Comparison of ENCODE assay signal across 30 cellular contexts in the genomic region with DNA sequence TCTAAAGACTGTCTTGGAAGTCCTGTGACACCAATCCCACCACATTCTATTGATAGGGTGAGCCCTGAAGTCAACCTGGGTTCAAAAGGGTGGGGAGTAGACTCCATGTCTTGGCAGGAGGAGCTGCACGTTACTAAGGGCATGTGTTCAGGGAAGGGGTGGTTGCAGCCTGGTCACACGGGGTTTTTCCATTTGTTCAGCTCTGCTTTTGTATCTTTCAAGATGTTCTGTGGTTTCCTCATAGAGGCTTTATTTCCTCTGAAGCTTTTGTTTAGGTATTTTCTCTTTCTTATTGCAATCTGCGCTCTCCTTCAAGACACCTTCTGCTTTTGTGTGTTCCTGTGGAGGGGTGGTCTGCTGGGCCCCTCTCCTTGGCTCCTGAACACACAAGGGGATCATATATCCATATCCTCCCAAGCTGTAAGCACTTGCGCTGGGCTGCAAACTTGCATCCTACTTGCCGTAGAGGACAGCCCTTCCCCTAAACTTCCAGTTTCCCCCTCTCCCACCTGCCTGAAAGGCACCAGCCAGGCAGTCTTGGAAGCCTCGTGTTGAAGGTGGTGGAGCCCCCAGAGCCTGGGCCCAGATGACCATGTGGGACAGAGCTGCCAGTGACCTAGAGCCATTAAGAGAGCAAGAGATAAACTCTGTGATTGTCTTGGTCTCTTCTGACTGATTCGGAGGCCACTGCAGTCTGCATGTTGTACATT.
DNase-seq lines count a peak whose midpoint lies in the region; ATAC-seq, FAIRE-seq and TF ChIP-seq lines count a peak whose summit lies in the region.
"Had no signal": no experiment of that assay in that cellular context is flagged by ENCODE, and none has a peak within 500 bp of the region (broad histone marks: within the 10 kb centered on the region; RNA-seq: fewer than 3 reads in every experiment).

No MANE protein-coding gene starts in this region.

- intact Hi-C loops in activated CD4-positive, alpha-beta T cell treated with anti-CD3 and anti-CD28 coated beads, Interleukin-2, amount 10 ng/mL, durations not matched to agents 24 days and 14 days (cut with micrococcal nuclease), result no loop called here
- intact Hi-C loops in activated CD8-positive, alpha-beta T cell treated with anti-CD3 and anti-CD28 coated beads for 36 hours (cut with micrococcal nuclease), result no loop called here

- no peak overlapping the region for H3K4me3 ChIP-seq in gastroesophageal sphincter
- H3K4me3 ChIP-seq: lower lobe of right lung, neural progenitor cell, prostate gland, stomach, tibial nerve had no signal

- POLR2A ChIA-PET in activated CD8-positive, alpha-beta T cell treated with anti-CD3 and anti-CD28 coated beads for 36 hours (lab: Charles Lee), result interaction anchor here (1.3 kb wide), 1 partner anchor 10 kb away, joined by 4 read pairs; no protein-coding TSS in a partner anchor

- TF ChIP-seq EP300 in gastroesophageal sphincter (IDR thresholded peaks at IDR 0.05), result no peak

- TF ChIP-seq CTCF in activated CD8-positive, alpha-beta T cell treated with anti-CD3 and anti-CD28 coated beads for 36 hours (IDR thresholded peaks at IDR 0.05), result no peak
- TF ChIP-seq CTCF in glutamatergic neuron (IDR thresholded peaks at IDR 0.05; ENCODE audit: partially characterized antibody, unreplicated experiment) (no peak), gastroesophageal sphincter (IDR thresholded peaks at IDR 0.05) (no peak)

- H3K36me3 Mint-ChIP-seq in activated CD4-positive, alpha-beta T cell treated with anti-CD3 and anti-CD28 coated beads, Interleukin-2, amount 10 ng/mL, durations not matched to agents 24 days and 14 days (ENCODE audit: low read depth), result peaks cover 49% of the 10 kb centered on the region
- peaks cover 35% of the 10 kb centered on the region for H3K36me3 Mint-ChIP-seq in activated CD8-positive, alpha-beta T cell treated with anti-CD3 and anti-CD28 coated beads for 36 hours (ENCODE audit: low read depth)
- peaks cover 4% of the 10 kb centered on the region for H3K36me3 Mint-ChIP-seq in glutamatergic neuron (ENCODE audit: unreplicated experiment)

- peaks cover 8% of the 10 kb centered on the region for H3K9me3 Mint-ChIP-seq in activated CD4-positive, alpha-beta T cell treated with anti-CD3 and anti-CD28 coated beads, Interleukin-2, amount 10 ng/mL, durations not matched to agents 24 days and 14 days
- peaks cover 18% of the 10 kb centered on the region for H3K9me3 Mint-ChIP-seq in activated CD8-positive, alpha-beta T cell treated with anti-CD3 and anti-CD28 coated beads for 36 hours
- no peaks in the 10 kb centered on the region for H3K9me3 Mint-ChIP-seq in glutamatergic neuron (ENCODE audit: unreplicated experiment)
- H3K9me3 Mint-ChIP-seq: central memory CD8-positive, alpha-beta T cell had no signal

- peak; percentile 71 for FAIRE-seq in GM12892 (lab: Jason Lieb, UNC)
- FAIRE-seq: astrocyte, endothelial cell of umbilical vein, kidney, TTC549 had no signal

- no peak for TF ChIP-seq POLR2A in GM12892 (IDR thresholded peaks at IDR 0.05; ENCODE audit: low read depth, low read length)
- TF ChIP-seq POLR2A in gastroesophageal sphincter (IDR thresholded peaks at IDR 0.05), result no peak

- H3K36me3 ChIP-seq in gastroesophageal sphincter, result peaks cover 0 to 36% of the 10 kb centered on the region in 2 donors
- H3K36me3 ChIP-seq: neural progenitor cell, prostate gland had no signal

- no peak overlapping the region for H3K4me3 Mint-ChIP-seq in activated CD4-positive, alpha-beta T cell treated with anti-CD3 and anti-CD28 coated beads, Interleukin-2, amount 10 ng/mL, durations not matched to agents 24 days and 14 days
- no peak overlapping the region for H3K4me3 Mint-ChIP-seq in activated CD8-positive, alpha-beta T cell treated with anti-CD3 and anti-CD28 coated beads for 36 hours
- no peak overlapping the region for H3K4me3 Mint-ChIP-seq in glutamatergic neuron (ENCODE audit: unreplicated experiment)
- H3K4me3 Mint-ChIP-seq: central memory CD8-positive, alpha-beta T cell; H9; neural progenitor cell had no signal

- CTCF ChIA-PET in activated CD8-positive, alpha-beta T cell treated with anti-CD3 and anti-CD28 coated beads for 36 hours (lab: Charles Lee), result interaction anchor here (1.5 to 2.3 kb wide), 2 partner anchors 10 to 26 kb away, joined by 6 to 7 read pairs; no protein-coding TSS in a partner anchor

- no peak overlapping the region for H3K27ac ChIP-seq in gastroesophageal sphincter
- H3K27ac ChIP-seq: lower lobe of right lung, neural progenitor cell, prostate gland, stomach, tibial nerve had no signal

- H3K4me1 ChIP-seq in gastroesophageal sphincter, result peaks cover 0 to 40% (median 0%) of the 10 kb centered on the region in 3 donors
- H3K4me1 ChIP-seq: Caco-2, prostate gland had no signal

- peaks cover 10% of the 10 kb centered on the region for H3K4me1 Mint-ChIP-seq in activated CD4-positive, alpha-beta T cell treated with anti-CD3 and anti-CD28 coated beads, Interleukin-2, amount 10 ng/mL, durations not matched to agents 24 days and 14 days
- H3K4me1 Mint-ChIP-seq in activated CD8-positive, alpha-beta T cell treated with anti-CD3 and anti-CD28 coated beads for 36 hours (ENCODE audit: low read depth), result peaks cover 14% of the 10 kb centered on the region
- H3K4me1 Mint-ChIP-seq in glutamatergic neuron (ENCODE audit: low read depth, unreplicated experiment), result no peaks in the 10 kb centered on the region
- H3K4me1 Mint-ChIP-seq: H9 had no signal

- H3K9me3 ChIP-seq in gastroesophageal sphincter, result peaks cover 0 to 13% (median 0%) of the 10 kb centered on the region in 3 donors
- H3K9me3 ChIP-seq: prostate gland had no signal

- 77 to 80% methylated on average over 1 to 4 of the region's 7 CpGs for WGBS in gastroesophageal sphincter (ENCODE audit: low coverage in 1 of 2), 2 donors

- H3K27me3 Mint-ChIP-seq in activated CD4-positive, alpha-beta T cell treated with anti-CD3 and anti-CD28 coated beads, Interleukin-2, amount 10 ng/mL, durations not matched to agents 24 days and 14 days, result no peaks in the 10 kb centered on the region
- no peaks in the 10 kb centered on the region for H3K27me3 Mint-ChIP-seq in activated CD8-positive, alpha-beta T cell treated with anti-CD3 and anti-CD28 coated beads for 36 hours
- peaks cover 2% of the 10 kb centered on the region for H3K27me3 Mint-ChIP-seq in glutamatergic neuron (ENCODE audit: unreplicated experiment)
- H3K27me3 Mint-ChIP-seq: central memory CD8-positive, alpha-beta T cell had no signal

- H3K27ac Mint-ChIP-seq in activated CD4-positive, alpha-beta T cell treated with anti-CD3 and anti-CD28 coated beads, Interleukin-2, amount 10 ng/mL, durations not matched to agents 24 days and 14 days, result peak overlapping the region; percentile 77
- peak overlapping the region; percentile 68 for H3K27ac Mint-ChIP-seq in activated CD8-positive, alpha-beta T cell treated with anti-CD3 and anti-CD28 coated beads for 36 hours
- H3K27ac Mint-ChIP-seq in glutamatergic neuron (ENCODE audit: unreplicated experiment), result no peak overlapping the region
- H3K27ac Mint-ChIP-seq: neural progenitor cell had no signal

- ATAC-seq in activated CD8-positive, alpha-beta T cell treated with anti-CD3 and anti-CD28 coated beads for 36 hours, result no peak
- ATAC-seq in gastroesophageal sphincter, result no peak
- ATAC-seq: lower lobe of right lung, Panc1 had no signal

- peak; percentile 71 for DNase-seq in activated CD4-positive, alpha-beta T cell treated with anti-CD3 and anti-CD28 coated beads, Interleukin-2, amount 10 ng/mL, durations not matched to agents 24 days and 14 days
- DNase-seq in activated CD4-positive, alpha-beta T cell treated with anti-CD3 and anti-CD28 coated beads, Interleukin-2, amount 50 U/mL, for 48 hours, result no peak
- DNase-seq in GM12892 (ENCODE audit: insufficient read length) (no peak), glutamatergic neuron (peak; percentile 2), A172 (ENCODE audit: low spot score) (no peak), dermis blood vessel endothelial cell (no peak)
- DNase-seq in activated CD8-positive, alpha-beta T cell treated with anti-CD3 and anti-CD28 coated beads for 36 hours, result no peak
- DNase-seq: 8988T; activated CD4-positive, alpha-beta T cell treated with anti-CD3 and anti-CD28 coated beads for 1 hour; activated gamma-delta T cell treated with Interleukin-2 at 50 U/mL for 16 hours; AML-193; Caco-2; H9; Karpas-422; kidney; lower lobe of right lung; NCI-H187; NCI-H524 treated with DMSO at 0.1 percent for 48 hours; SHP77 treated with DMSO at 0.1 percent for 48 hours; stomach; SW 1271 had no signal

- H3K27me3 ChIP-seq in gastroesophageal sphincter, result no peaks in the 10 kb centered on the region
- H3K27me3 ChIP-seq: neural progenitor cell, stomach, tibial nerve had no signal

Comparison
In these comparisons a context has a peak if more than half of its experiments do, and no peak if none do; other contexts are left out.
1. DNase-seq: peak in activated CD4-positive, alpha-beta T cell treated with anti-CD3 and anti-CD28 coated beads, Interleukin-2, amount 10 ng/mL, durations not matched to agents 24 days and 14 days (single experiment) and glutamatergic neuron (single experiment); none in activated CD4-positive, alpha-beta T cell treated with anti-CD3 and anti-CD28 coated beads, Interleukin-2, amount 50 U/mL, for 48 hours (0 of 2), GM12892 (single experiment), activated CD8-positive, alpha-beta T cell treated with anti-CD3 and anti-CD28 coated beads for 36 hours (single experiment), A172 (single experiment) and dermis blood vessel endothelial cell (single experiment).